Comparison of ENCODE assay signal across 8 cellular contexts in genomic region chr7:5596046-5596895, GRCh38. TPM values are rescaled to one million over a fixed set of nuclear protein-coding genes. Genes with fewer than 3 reads are reported as not detected.
A peak's percentile ranks its signal among the peaks of the same experiment; 100 is the strongest.
DNase-seq lines count a peak whose midpoint lies in the region; ATAC-seq, FAIRE-seq and TF ChIP-seq lines count a peak whose summit lies in the region.

No MANE protein-coding gene starts in this region.

- H3K27ac ChIP-seq in left ventricle myocardium inferior (replicated peaks): peak overlapping the region; percentile 79
- peak overlapping the region in 2 of 4 donors; percentile 7 to 12 for H3K27ac ChIP-seq in gastrocnemius medialis

- H3K4me1 Mint-ChIP-seq in activated naive CD8-positive, alpha-beta T cell treated with anti-CD3 and anti-CD28 coated beads, Interleukin-2, amount 50 U/mL, for 24 hours: peaks cover 25% of the 10 kb centered on the region

- TF ChIP-seq CTCF in left ventricle myocardium inferior (IDR thresholded peaks at IDR 0.05; ENCODE audit: borderline replicate concordance) (no peak), gastrocnemius medialis (IDR thresholded peaks at IDR 0.05 in 4 of 5, conservative IDR thresholded peaks at IDR 0.05 in 1 of 5) (no peak)

- H3K27ac Mint-ChIP-seq in activated naive CD8-positive, alpha-beta T cell treated with anti-CD3 and anti-CD28 coated beads, Interleukin-2, amount 50 U/mL, for 24 hours: peak overlapping the region; percentile 38

- TF ChIP-seq POLR2A in H54 (IDR thresholded peaks at IDR 0.05; ENCODE audit: low read depth, low read length) (peak; percentile 52; the same call in 1 of the 2 replicates), gastrocnemius medialis (IDR thresholded peaks at IDR 0.05) (no peak)

- in situ Hi-C loops in gastrocnemius medialis (cut with MboI; ENCODE audit: low sequenced_read_pairs in 4 of 4): no loop called here

- ATAC-seq in SK-N-SH treated with all-trans-retinoic acid at 6 μM for 48 hours (peak; percentile 65), gastrocnemius medialis (peak in 1 of 2 donors; percentile 41), GM21515 (IDR thresholded peaks at IDR 0.05; ENCODE audit: unreplicated experiment) (no peak)
- peak; percentile 87 for ATAC-seq in activated naive CD8-positive, alpha-beta T cell treated with anti-CD3 and anti-CD28 coated beads, Interleukin-2, amount 50 U/mL, for 24 hours

- H3K9me3 Mint-ChIP-seq in activated naive CD8-positive, alpha-beta T cell treated with anti-CD3 and anti-CD28 coated beads, Interleukin-2, amount 50 U/mL, for 24 hours: no peaks in the 10 kb centered on the region

- peaks cover 18% of the 10 kb centered on the region for H3K27me3 Mint-ChIP-seq in activated naive CD8-positive, alpha-beta T cell treated with anti-CD3 and anti-CD28 coated beads, Interleukin-2, amount 50 U/mL, for 24 hours

- DNase-seq in A172 (ENCODE audit: low spot score): peak; percentile 96
- peak; percentile 99 for DNase-seq in H54 (ENCODE audit: insufficient read length, low spot score)
- DNase-seq in activated naive CD8-positive, alpha-beta T cell treated with anti-CD3 and anti-CD28 coated beads, Interleukin-2, amount 50 U/mL, for 24 hours: peak; percentile 86
- DNase-seq in left ventricle myocardium inferior: peak; percentile 80
- DNase-seq in gastrocnemius medialis: peak; percentile 41 to 57
- no peak for DNase-seq in RPMI8226

- peak overlapping the region; percentile 76 for H3K4me3 Mint-ChIP-seq in activated naive CD8-positive, alpha-beta T cell treated with anti-CD3 and anti-CD28 coated beads, Interleukin-2, amount 50 U/mL, for 24 hours

- no peaks in the 10 kb centered on the region for H3K36me3 ChIP-seq in left ventricle myocardium inferior
- H3K36me3 ChIP-seq in gastrocnemius medialis: no peaks in the 10 kb centered on the region

- H3K4me3 ChIP-seq in left ventricle myocardium inferior (peak overlapping the region; percentile 77), gastrocnemius medialis (peak overlapping the region in 3 of 4 donors; percentile 23 to 56 (median 53))

- no peaks in the 10 kb centered on the region for H3K9me3 ChIP-seq in left ventricle myocardium inferior (replicated peaks)
- H3K9me3 ChIP-seq in gastrocnemius medialis: no peaks in the 10 kb centered on the region

- H3K4me1 ChIP-seq in left ventricle myocardium inferior: peaks cover 69% of the 10 kb centered on the region
- H3K4me1 ChIP-seq in gastrocnemius medialis: peaks cover 3 to 35% of the 10 kb centered on the region in 2 donors

- FAIRE-seq in H54 (lab: Jason Lieb, UNC): peak; percentile 6

- H3K27me3 ChIP-seq in left ventricle myocardium inferior (ENCODE audit: low read depth) (peaks cover 26% of the 10 kb centered on the region), gastrocnemius medialis (peaks cover 16 to 34% (median 31%) of the 10 kb centered on the region in 3 donors)

- no peaks in the 10 kb centered on the region for H3K36me3 Mint-ChIP-seq in activated naive CD8-positive, alpha-beta T cell treated with anti-CD3 and anti-CD28 coated beads, Interleukin-2, amount 50 U/mL, for 24 hours (ENCODE audit: low read depth)

- intact Hi-C loops in left ventricle myocardium inferior (cut with micrococcal nuclease) (no loop called here), gastrocnemius medialis (cut with DNase I; ENCODE audit: low total_unique reads) (no loop called here)

TF ChIP-seq in SK-N-SH treated with all-trans-retinoic acid at 6 μM for 48 hours, 23 proteins besides CTCF, POLR2A, EP300 and RAD21:
- TF ChIP-seq CSRNP3 (CRISPR knock-in tag; IDR thresholded peaks at IDR 0.05): 0 out of 2 replicates have a peak, but pooled peaks have one; percentile 14
- no peak for TF ChIP-seq POU6F1 (CRISPR knock-in tag; IDR thresholded peaks at IDR 0.05; ENCODE audit: borderline replicate concordance, low read depth)
- TF ChIP-seq ARNTL (CRISPR knock-in tag; IDR thresholded peaks at IDR 0.05; ENCODE audit: borderline replicate concordance, low read depth): no peak
- no peak for TF ChIP-seq TCF4 (CRISPR knock-in tag; IDR thresholded peaks at IDR 0.05; ENCODE audit: borderline replicate concordance)
- TF ChIP-seq PATZ1 (CRISPR knock-in tag; IDR thresholded peaks at IDR 0.05; ENCODE audit: borderline replicate concordance): peak; percentile 14; the same call in 1 of the 2 replicates
- no peak for TF ChIP-seq PPARA (CRISPR knock-in tag; IDR thresholded peaks at IDR 0.05; ENCODE audit: borderline replicate concordance)
- peak; percentile 100 for TF ChIP-seq ZFP3 (CRISPR knock-in tag; IDR thresholded peaks at IDR 0.05)
- TF ChIP-seq ZFP30 (CRISPR knock-in tag; IDR thresholded peaks at IDR 0.05): peak; percentile 13; the same call in 1 of the 2 replicates

RNA-seq across cellular contexts. Expression of gene FSCN1, which starts 3.7 kb away (rescaled TPM):
- total RNA-seq in A172 (2014; rRNA removed; shearing (Covaris generic)): 207 and 208 TPM in 2 replicates
- total RNA-seq in left ventricle myocardium inferior (13.4 TPM), gastrocnemius medialis (1 to 10 TPM; 1.6 to 4.7 (median 2.9) TPM)

Comparison
In these comparisons a context has a peak if more than half of its experiments do, and no peak if none do; other contexts are left out.
1. RNA of gene FSCN1, which starts 3.7 kb away (total RNA-seq): 207 to 208 TPM in A172; 13.4 TPM in left ventricle myocardium inferior (single experiment) and 1.6 to 4.7 TPM in gastrocnemius medialis; every median in the first group is over 10 times any median in the second.